In genomic region chr7:76467743-76468404, GRCh38 we compare ENCODE assay signal across 1 cellular context.
TF ChIP-seq lines count a peak whose summit lies in the region.

No MANE protein-coding gene starts in this region.

TF ChIP-seq in HepG2, 621 proteins besides CTCF, POLR2A, EP300 and RAD21:
- 0 out of 2 replicates have a peak, but pooled peaks have one; percentile 19 for TF ChIP-seq ZNF263 (CRISPR knock-in tag; IDR thresholded peaks at IDR 0.05)
